Comparison of ENCODE assay signal across 8 cellular contexts in the genomic region with DNA sequence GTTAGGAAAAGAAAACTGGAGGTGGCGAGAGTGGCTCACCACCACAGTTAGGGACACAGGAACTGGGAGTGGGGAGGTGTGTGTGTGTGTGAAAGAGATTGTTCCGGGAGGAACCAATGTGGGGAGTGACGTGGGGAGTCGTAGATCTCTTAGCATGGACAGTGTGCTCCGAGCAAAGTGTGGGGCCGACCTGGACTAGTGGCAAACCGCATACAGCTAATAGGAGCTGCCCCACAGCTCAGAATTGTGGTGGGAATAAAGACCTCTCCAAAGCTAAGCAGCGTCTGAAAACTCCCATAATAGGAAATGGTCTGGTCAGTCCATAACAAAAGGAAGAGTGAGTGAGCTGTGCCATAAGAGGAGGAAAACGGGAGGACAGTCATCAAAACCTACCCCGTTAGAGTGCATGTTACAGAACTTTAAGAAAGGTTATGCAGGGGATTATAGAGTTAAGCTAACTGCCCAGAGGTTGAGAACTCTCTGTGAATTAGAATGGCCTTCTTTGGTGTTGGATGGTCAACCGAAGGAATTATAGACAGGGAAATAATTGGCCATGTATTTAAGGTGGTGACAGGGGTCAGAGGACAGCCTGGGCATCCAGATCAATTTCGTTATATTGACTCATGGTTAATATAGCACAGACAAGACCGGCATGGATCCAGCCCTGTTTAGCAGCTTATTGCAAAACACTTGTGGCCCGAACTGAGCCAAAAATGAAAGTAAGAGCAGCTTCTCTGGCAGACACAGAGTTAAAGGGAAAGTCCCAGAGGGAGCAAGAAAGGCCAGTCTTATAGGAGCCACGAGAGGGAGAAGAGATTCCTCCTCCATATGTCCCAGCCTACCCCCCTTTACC. TPM values are rescaled to one million over a fixed set of nuclear protein-coding genes. Genes with fewer than 3 reads are reported as not detected.
DNase-seq lines count a peak whose midpoint lies in the region; ATAC-seq and TF ChIP-seq lines count a peak whose summit lies in the region.

No MANE protein-coding gene starts in this region.

- ATAC-seq in natural killer cell treated with Interleukin-12 subunit alpha and Interleukin-12 subunit beta and Interleukin-15 and Interleukin-18, amount 100 ng/mL, for 72 hours = peak; percentile 47 to 67
- ATAC-seq in natural killer cell = no peak

- peak overlapping the region; percentile 69 for H2AFZ ChIP-seq in MM.1S (ENCODE audit: low read length)

- intact Hi-C loops in natural killer cell (cut with micrococcal nuclease) (no loop called here), colonic mucosa (cut with DNase I) (no loop called here)

- no peaks in the 10 kb centered on the region for H3K9me2 ChIP-seq in MM.1S (replicated peaks; ENCODE audit: insufficient read depth, low read length)

- peaks cover 0 to 10% of the 10 kb centered on the region in 2 donors for H3K4me1 Mint-ChIP-seq in natural killer cell treated with Interleukin-12 subunit alpha and Interleukin-12 subunit beta and Interleukin-15 and Interleukin-18, amount 100 ng/mL, for 72 hours (ENCODE audit: low read depth in 2 of 2)
- no peaks in the 10 kb centered on the region for H3K4me1 Mint-ChIP-seq in natural killer cell

- H3K27me3 ChIP-seq in MM.1S (replicated peaks; ENCODE audit: insufficient read depth, low read length) (no peaks in the 10 kb centered on the region), colonic mucosa (no peaks in the 10 kb centered on the region)

- H4K20me1 ChIP-seq in MM.1S (ENCODE audit: insufficient read depth, low read length) = no peaks in the 10 kb centered on the region

- no peaks in the 10 kb centered on the region for H3K36me3 ChIP-seq in MM.1S (replicated peaks; ENCODE audit: insufficient read depth, low read length)
- H3K36me3 ChIP-seq in colonic mucosa = no peaks in the 10 kb centered on the region

- H3K9me3 ChIP-seq in MM.1S (replicated peaks; ENCODE audit: insufficient read depth, low read length) (no peaks in the 10 kb centered on the region), colonic mucosa (no peaks in the 10 kb centered on the region)

- no peaks in the 10 kb centered on the region for H3K4me1 ChIP-seq in MM.1S (ENCODE audit: low read length)
- H3K4me1 ChIP-seq in colonic mucosa = no peaks in the 10 kb centered on the region

- peaks cover 6% of the 10 kb centered on the region for H3K36me3 Mint-ChIP-seq in natural killer cell treated with Interleukin-12 subunit alpha and Interleukin-12 subunit beta and Interleukin-15 and Interleukin-18, amount 100 ng/mL, for 72 hours
- no peaks in the 10 kb centered on the region for H3K36me3 Mint-ChIP-seq in natural killer cell

- H3K4me3 Mint-ChIP-seq in natural killer cell treated with Interleukin-12 subunit alpha and Interleukin-12 subunit beta and Interleukin-15 and Interleukin-18, amount 100 ng/mL, for 72 hours = no peak overlapping the region
- no peak overlapping the region for H3K4me3 Mint-ChIP-seq in natural killer cell

- H3K4me3 ChIP-seq in MM.1S (ENCODE audit: low read length) = peak overlapping the region; percentile 59
- H3K4me3 ChIP-seq in colonic mucosa = no peak overlapping the region

- H3K79me2 ChIP-seq in MM.1S (ENCODE audit: low read length) = no peaks in the 10 kb centered on the region

- H3F3A ChIP-seq in MM.1S (ENCODE audit: insufficient read depth, low read length) = no peaks in the 10 kb centered on the region

- H3K27ac ChIP-seq in MM.1S (ENCODE audit: low read length) (no peak overlapping the region), colonic mucosa (no peak overlapping the region)

- no peak overlapping the region for H3K27ac Mint-ChIP-seq in natural killer cell treated with Interleukin-12 subunit alpha and Interleukin-12 subunit beta and Interleukin-15 and Interleukin-18, amount 100 ng/mL, for 72 hours
- no peak overlapping the region for H3K27ac Mint-ChIP-seq in natural killer cell

- no peaks in the 10 kb centered on the region for H3K9me3 Mint-ChIP-seq in natural killer cell treated with Interleukin-12 subunit alpha and Interleukin-12 subunit beta and Interleukin-15 and Interleukin-18, amount 100 ng/mL, for 72 hours
- H3K9me3 Mint-ChIP-seq in natural killer cell = peaks cover 0 to 4% of the 10 kb centered on the region in 2 donors

- H3K9ac ChIP-seq in MM.1S (ENCODE audit: low read length) (peak overlapping the region; percentile 25; the same call in 1 of the 2 replicates), colonic mucosa (ENCODE audit: low read depth in 2 of 2, low read length in 2 of 2) (no peak overlapping the region)

- H3K4me2 ChIP-seq in MM.1S (ENCODE audit: low read depth, low read length) = peak overlapping the region; percentile 78

- TF ChIP-seq CTCF in natural killer cell (IDR thresholded peaks at IDR 0.05) (no peak), MM.1S (IDR thresholded peaks at IDR 0.05; ENCODE audit: low read length) (no peak), colonic mucosa (IDR thresholded peaks at IDR 0.05) (no peak)

- DNase-seq in natural killer cell treated with Interleukin-12 subunit alpha and Interleukin-12 subunit beta and Interleukin-15 and Interleukin-18, amount 100 ng/mL, for 72 hours (ENCODE audit: low spot score) = no peak
- no peak for DNase-seq in natural killer cell
- DNase-seq in MM.1S = peak; percentile 68
- peak; percentile 83 for DNase-seq in fibroblast of peridontal ligament (ENCODE audit: extremely low read depth)
- DNase-seq in central memory CD4-positive, alpha-beta T cell = no peak
- no peak for DNase-seq in COLO668 (lab: John Stamatoyannopoulos, UW; ENCODE audit: unreplicated experiment)
- DNase-seq in NCI-H774 (lab: John Stamatoyannopoulos, UW) = no peak
- DNase-seq in colonic mucosa = no peak

- H3K27me3 Mint-ChIP-seq in natural killer cell treated with Interleukin-12 subunit alpha and Interleukin-12 subunit beta and Interleukin-15 and Interleukin-18, amount 100 ng/mL, for 72 hours = peaks cover 24 to 37% of the 10 kb centered on the region in 2 donors
- peaks cover 18 to 23% of the 10 kb centered on the region in 2 donors for H3K27me3 Mint-ChIP-seq in natural killer cell (ENCODE audit: low read depth in 2 of 2)

RNA-seq across cellular contexts. Expression of a gene that starts 8.9 kb away (rescaled TPM):
- total RNA-seq in natural killer cell treated with Interleukin-12 subunit alpha and Interleukin-12 subunit beta and Interleukin-15 and Interleukin-18, amount 100 ng/mL, for 72 hours = not detected
- total RNA-seq in natural killer cell (not detected), colonic mucosa (10 to 100 TPM in 1 of 2 donors, 1 to 10 TPM in 1; 2.4 to 38.5 TPM)

Comparison
In these comparisons a context has a peak if more than half of its experiments do, and no peak if none do; other contexts are left out.
1. ATAC-seq: peak in natural killer cell treated with Interleukin-12 subunit alpha and Interleukin-12 subunit beta and Interleukin-15 and Interleukin-18, amount 100 ng/mL, for 72 hours (2 of 2); none in natural killer cell (0 of 3).
2. DNase-seq: peak in MM.1S (single experiment) and fibroblast of peridontal ligament (single experiment); none in natural killer cell treated with Interleukin-12 subunit alpha and Interleukin-12 subunit beta and Interleukin-15 and Interleukin-18, amount 100 ng/mL, for 72 hours (single experiment), natural killer cell (single experiment), central memory CD4-positive, alpha-beta T cell (single experiment), COLO668 (single experiment), NCI-H774 (single experiment) and colonic mucosa (single experiment).